In genomic region chr1:9038881-9039760, GRCh38 we compare ENCODE assay signal across 29 cellular contexts. TPM values are rescaled to one million over a fixed set of nuclear protein-coding genes. Genes with fewer than 3 reads are reported as not detected.
DNase-seq lines count a peak whose midpoint lies in the region; ATAC-seq and TF ChIP-seq lines count a peak whose summit lies in the region.
"Had no signal": no experiment of that assay in that cellular context is flagged by ENCODE, and none has a peak within 500 bp of the region (broad histone marks: within the 10 kb centered on the region; RNA-seq: fewer than 3 reads in every experiment).

No MANE protein-coding gene starts in this region.

- H3K4me3 Mint-ChIP-seq in stimulated activated naive CD8-positive, alpha-beta T cell treated with anti-CD3 and anti-CD28 coated beads, Interleukin-15, amount 100 ng/mL, for 72 hours = no peak overlapping the region
- H3K4me3 Mint-ChIP-seq in WTC11 = no peak overlapping the region
- H3K4me3 Mint-ChIP-seq in activated T-helper 2 cell treated with anti-CD3 and anti-CD28 coated beads, Interferon-gamma antibody, Interleukin-2, Interleukin-4, amounts not matched to agents 10 μg/mL and 5 μg/mL and 100 μg/mL, durations not matched to agents 14 hours and 24 hours and 36 hours (ENCODE audit: low read depth) = no peak overlapping the region
- H3K4me3 Mint-ChIP-seq: activated CD4-positive, alpha-beta memory T cell treated with anti-CD3 and anti-CD28 coated beads for 36 hours; activated naive CD4-positive, alpha-beta T cell treated with anti-CD3 and anti-CD28 coated beads, Interleukin-2, amount 50 U/mL, for 24 hours; activated T-helper 1 cell treated with anti-CD3 and anti-CD28 coated beads, Interleukin-12 subunit alpha, Interleukin-12 subunit beta, Interleukin-2, Interleukin-4 antibody, amounts not matched to agents 30 ng/mL and 10 ng/mL and 1 ng/mL, durations not matched to agents 14 hours and 24 hours and 36 hours; IgD-negative memory B cell; T-helper 1 cell treated with Interleukin-12 subunit alpha and Interleukin-12 subunit beta and Interleukin-4 antibody, amounts not matched to agents 30 μg/mL and 1 μg/mL, for 36 hours; type B pancreatic cell had no signal

- H3K27ac Mint-ChIP-seq in stimulated activated naive CD8-positive, alpha-beta T cell treated with anti-CD3 and anti-CD28 coated beads, Interleukin-15, amount 100 ng/mL, for 72 hours = no peak overlapping the region
- H3K27ac Mint-ChIP-seq in WTC11 = no peak overlapping the region
- no peak overlapping the region for H3K27ac Mint-ChIP-seq in activated T-helper 2 cell treated with anti-CD3 and anti-CD28 coated beads, Interferon-gamma antibody, Interleukin-2, Interleukin-4, amounts not matched to agents 10 μg/mL and 5 μg/mL and 100 μg/mL, durations not matched to agents 14 hours and 24 hours and 36 hours
- H3K27ac Mint-ChIP-seq: activated CD4-positive, alpha-beta memory T cell treated with anti-CD3 and anti-CD28 coated beads for 36 hours; activated naive CD4-positive, alpha-beta T cell treated with anti-CD3 and anti-CD28 coated beads, Interleukin-2, amount 50 U/mL, for 24 hours; activated T-helper 1 cell treated with anti-CD3 and anti-CD28 coated beads, Interleukin-12 subunit alpha, Interleukin-12 subunit beta, Interleukin-2, Interleukin-4 antibody, amounts not matched to agents 30 ng/mL and 10 ng/mL and 1 ng/mL, durations not matched to agents 14 hours and 24 hours and 36 hours; T-helper 1 cell treated with Interleukin-12 subunit alpha and Interleukin-12 subunit beta and Interleukin-4 antibody, amounts not matched to agents 30 μg/mL and 1 μg/mL, for 36 hours; type B pancreatic cell had no signal

- peaks cover 14 to 22% of the 10 kb centered on the region in 2 donors for H3K9me3 Mint-ChIP-seq in stimulated activated naive CD8-positive, alpha-beta T cell treated with anti-CD3 and anti-CD28 coated beads, Interleukin-15, amount 100 ng/mL, for 72 hours
- peaks cover 14% of the 10 kb centered on the region for H3K9me3 Mint-ChIP-seq in WTC11
- H3K9me3 Mint-ChIP-seq in activated T-helper 2 cell treated with anti-CD3 and anti-CD28 coated beads, Interferon-gamma antibody, Interleukin-2, Interleukin-4, amounts not matched to agents 10 μg/mL and 5 μg/mL and 100 μg/mL, durations not matched to agents 14 hours and 24 hours and 36 hours = peaks cover 13% of the 10 kb centered on the region

- DNase-seq in stimulated activated naive CD8-positive, alpha-beta T cell treated with anti-CD3 and anti-CD28 coated beads, Interleukin-15, amount 100 ng/mL, for 72 hours = no peak
- DNase-seq in stimulated activated naive CD8-positive, alpha-beta T cell treated with anti-CD3 and anti-CD28 coated beads, Interleukin-15, Interleukin-2, amounts not matched to agents 100 U/mL and 50 U/mL, for 24 hours = no peak
- no peak for DNase-seq in WTC11 (ENCODE audit: low spot score)
- DNase-seq in omental fat pad (ENCODE audit: low spot score) = no peak
- no peak for DNase-seq in activated T-helper 2 cell treated with anti-CD3 and anti-CD28 coated beads, Interferon-gamma antibody, Interleukin-2, Interleukin-4, amounts not matched to agents 10 μg/mL and 5 μg/mL and 100 μg/mL, durations not matched to agents 14 hours and 24 hours and 36 hours (ENCODE audit: low spot score)
- no peak for DNase-seq in ureter (ENCODE audit: low spot score)
- DNase-seq: activated CD4-positive, alpha-beta memory T cell treated with anti-CD3 and anti-CD28 coated beads for 36 hours; activated CD4-positive, CD25-positive, alpha-beta regulatory T cell treated with anti-CD3 and anti-CD28 coated beads, Interleukin-2, amount 50 U/mL, for 72 hours; activated CD8-positive, alpha-beta memory T cell treated with anti-CD3 and anti-CD28 coated beads, Interleukin-2, amount 50 U/mL, for 4 hours; amygdala; colonic mucosa; effector memory CD4-positive, alpha-beta T cell; erythroblast; NCI-H2029; psoas muscle; small intestine had no signal

- POLR2A ChIA-PET in WTC11 (lab: Charles Lee) = no interaction called here

- H3K4me1 Mint-ChIP-seq in stimulated activated naive CD8-positive, alpha-beta T cell treated with anti-CD3 and anti-CD28 coated beads, Interleukin-15, amount 100 ng/mL, for 72 hours = no peaks in the 10 kb centered on the region
- H3K4me1 Mint-ChIP-seq in WTC11 = peaks cover 2% of the 10 kb centered on the region
- no peaks in the 10 kb centered on the region for H3K4me1 Mint-ChIP-seq in activated T-helper 2 cell treated with anti-CD3 and anti-CD28 coated beads, Interferon-gamma antibody, Interleukin-2, Interleukin-4, amounts not matched to agents 10 μg/mL and 5 μg/mL and 100 μg/mL, durations not matched to agents 14 hours and 24 hours and 36 hours (ENCODE audit: low read depth)
- H3K4me1 Mint-ChIP-seq: activated naive CD4-positive, alpha-beta T cell treated with anti-CD3 and anti-CD28 coated beads, Interleukin-2, amount 50 U/mL, for 24 hours had no signal

- intact Hi-C loops in activated T-helper 2 cell treated with anti-CD3 and anti-CD28 coated beads, Interferon-gamma antibody, Interleukin-2, Interleukin-4, amounts not matched to agents 10 μg/mL and 5 μg/mL and 100 μg/mL, durations not matched to agents 14 hours and 24 hours and 36 hours (cut with micrococcal nuclease) = no loop called here

- peak; percentile 9 for ATAC-seq in stimulated activated naive CD8-positive, alpha-beta T cell treated with anti-CD3 and anti-CD28 coated beads, Interleukin-15, amount 100 ng/mL, for 72 hours
- no peak for ATAC-seq in stimulated activated naive CD8-positive, alpha-beta T cell treated with anti-CD3 and anti-CD28 coated beads, Interleukin-15, Interleukin-2, amounts not matched to agents 100 U/mL and 50 U/mL, for 24 hours
- ATAC-seq in WTC11 = peak; percentile 61
- ATAC-seq in omental fat pad (ENCODE audit: low FRiP score) = peak; percentile 36
- ATAC-seq in HG02870 (IDR thresholded peaks at IDR 0.05; ENCODE audit: unreplicated experiment) = no peak
- no peak for ATAC-seq in GM21526 (IDR thresholded peaks at IDR 0.05; ENCODE audit: low FRiP score, unreplicated experiment)

- peaks cover 2% of the 10 kb centered on the region for H3K27me3 Mint-ChIP-seq in stimulated activated naive CD8-positive, alpha-beta T cell treated with anti-CD3 and anti-CD28 coated beads, Interleukin-15, amount 100 ng/mL, for 72 hours
- H3K27me3 Mint-ChIP-seq in WTC11 (ENCODE audit: low read depth) = no peaks in the 10 kb centered on the region
- peaks cover 7% of the 10 kb centered on the region for H3K27me3 Mint-ChIP-seq in activated T-helper 2 cell treated with anti-CD3 and anti-CD28 coated beads, Interferon-gamma antibody, Interleukin-2, Interleukin-4, amounts not matched to agents 10 μg/mL and 5 μg/mL and 100 μg/mL, durations not matched to agents 14 hours and 24 hours and 36 hours (ENCODE audit: low read depth)
- H3K27me3 Mint-ChIP-seq: activated naive CD4-positive, alpha-beta T cell treated with anti-CD3 and anti-CD28 coated beads, Interleukin-2, amount 50 U/mL, for 24 hours had no signal

- CTCF ChIA-PET in WTC11 (lab: Charles Lee) = interaction anchor here (0.9 to 2.4 kb wide), 6 partner anchors 16 to 177 kb away, joined by 3 to 6 read pairs (median 4); no protein-coding TSS in a partner anchor

- H3K36me3 Mint-ChIP-seq in WTC11 = peaks cover 4% of the 10 kb centered on the region; the same call in 1 of the 2 replicates
- no peaks in the 10 kb centered on the region for H3K36me3 Mint-ChIP-seq in activated T-helper 2 cell treated with anti-CD3 and anti-CD28 coated beads, Interferon-gamma antibody, Interleukin-2, Interleukin-4, amounts not matched to agents 10 μg/mL and 5 μg/mL and 100 μg/mL, durations not matched to agents 14 hours and 24 hours and 36 hours (ENCODE audit: low read depth)
- H3K36me3 Mint-ChIP-seq: activated CD4-positive, alpha-beta memory T cell treated with anti-CD3 and anti-CD28 coated beads for 36 hours; type B pancreatic cell had no signal

- no peak for TF ChIP-seq CTCF in WTC11 (IDR thresholded peaks at IDR 0.05)
- no peak for TF ChIP-seq CTCF in omental fat pad (IDR thresholded peaks at IDR 0.05)

TF ChIP-seq in WTC11, 78 proteins besides CTCF, POLR2A, EP300 and RAD21 (continues in another document):
- TF ChIP-seq ZBTB21 (CRISPR knock-in tag; IDR thresholded peaks at IDR 0.05; ENCODE audit: borderline replicate concordance) = no peak
- no peak for TF ChIP-seq ELF4 (CRISPR knock-in tag; IDR thresholded peaks at IDR 0.05; ENCODE audit: low read depth)
- TF ChIP-seq NR1H2 (CRISPR knock-in tag; IDR thresholded peaks at IDR 0.05) = no peak
- no peak for TF ChIP-seq ZNF281 (CRISPR knock-in tag; IDR thresholded peaks at IDR 0.05)
- no peak for TF ChIP-seq TCF7 (CRISPR knock-in tag; IDR thresholded peaks at IDR 0.05; ENCODE audit: low read depth)
- TF ChIP-seq NR2C2 (CRISPR knock-in tag; IDR thresholded peaks at IDR 0.05) = no peak
- TF ChIP-seq SMAD4 (CRISPR knock-in tag; IDR thresholded peaks at IDR 0.05) = no peak

RNA-seq across cellular contexts. Expression of gene SLC2A7, which starts 12.9 kb away (rescaled TPM):
- total RNA-seq in WTC11 (2021) (not detected in 3 replicates), omental fat pad (not detected), ureter (not detected)
- total RNA-seq in activated T-helper 2 cell treated with anti-CD3 and anti-CD28 coated beads, Interferon-gamma antibody, Interleukin-2, Interleukin-4, amounts not matched to agents 10 μg/mL and 5 μg/mL and 100 μg/mL, durations not matched to agents 14 hours and 24 hours and 36 hours = not detected in 2 replicates
- total RNA-seq: activated CD4-positive, alpha-beta memory T cell treated with anti-CD3 and anti-CD28 coated beads for 36 hours; activated T-helper 1 cell treated with anti-CD3 and anti-CD28 coated beads, Interleukin-12 subunit alpha, Interleukin-12 subunit beta, Interleukin-2, Interleukin-4 antibody, amounts not matched to agents 30 ng/mL and 10 ng/mL and 1 ng/mL, durations not matched to agents 14 hours and 24 hours and 36 hours; bronchial epithelial cell; colonic mucosa; Daoy; fibroblast of villous mesenchyme; psoas muscle; RPMI7951; SK-MEL-5; subcutaneous adipose tissue had no signal

RNA-seq across cellular contexts. Expression of gene SLC2A5, which starts 30.3 kb away (rescaled TPM):
- total RNA-seq in WTC11 (2021) (0.04 to 0.18 TPM (median 0.07 TPM) in 3 replicates), omental fat pad (1 to 10 TPM in 2 of 4 donors, under 1 TPM in 2; 0.32 to 7.9 (median 2.3) TPM), ureter (1.1 TPM)
- not detected in 2 replicates for total RNA-seq in activated T-helper 2 cell treated with anti-CD3 and anti-CD28 coated beads, Interferon-gamma antibody, Interleukin-2, Interleukin-4, amounts not matched to agents 10 μg/mL and 5 μg/mL and 100 μg/mL, durations not matched to agents 14 hours and 24 hours and 36 hours
- total RNA-seq: activated CD4-positive, alpha-beta memory T cell treated with anti-CD3 and anti-CD28 coated beads for 36 hours; Daoy had no signal

Comparison
In these comparisons a context has a peak if more than half of its experiments do, and no peak if none do; other contexts are left out.
1. ATAC-seq: peak in stimulated activated naive CD8-positive, alpha-beta T cell treated with anti-CD3 and anti-CD28 coated beads, Interleukin-15, amount 100 ng/mL, for 72 hours (single experiment), WTC11 (single experiment) and omental fat pad (single experiment); none in stimulated activated naive CD8-positive, alpha-beta T cell treated with anti-CD3 and anti-CD28 coated beads, Interleukin-15, Interleukin-2, amounts not matched to agents 100 U/mL and 50 U/mL, for 24 hours (single experiment), HG02870 (single experiment) and GM21526 (single experiment).